Comparison of ENCODE assay signal across 32 cellular contexts in the genomic region with DNA sequence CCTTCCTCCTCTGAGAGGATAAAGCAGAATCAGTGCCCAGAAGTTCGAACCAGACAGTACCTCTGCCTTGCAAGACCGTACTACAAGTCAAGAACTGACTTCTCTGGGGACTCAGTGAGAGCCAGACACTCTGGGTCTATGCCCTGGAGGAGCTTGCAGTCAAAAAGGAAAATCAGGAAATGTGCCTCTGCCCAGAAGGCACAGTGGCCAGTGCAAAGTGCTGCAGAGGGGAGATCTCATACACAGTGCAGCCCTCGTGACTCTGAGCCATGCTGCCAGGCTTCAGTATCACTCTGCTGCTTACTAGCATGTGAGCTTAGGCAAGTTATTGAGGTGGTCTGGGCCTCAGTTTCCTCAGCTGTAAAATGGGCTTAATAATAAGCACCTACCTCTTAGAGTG.
"Had no signal": no experiment of that assay in that cellular context is flagged by ENCODE, and none has a peak within 500 bp of the region (broad histone marks: within the 10 kb centered on the region; RNA-seq: fewer than 3 reads in every experiment).

No MANE protein-coding gene starts in this region.

- H3K27ac ChIP-seq: adrenal gland, PC-9, SK-N-MC had no signal

- H3K4me3 ChIP-seq: adrenal gland, PC-9, SK-N-MC had no signal

- DNase-seq: activated B cell treated with CpG ODN at 0.5 μM for 24 hours; activated CD4-positive, alpha-beta memory T cell treated with anti-CD3 and anti-CD28 coated beads for 36 hours; activated CD4-positive, alpha-beta T cell treated with anti-CD3 and anti-CD28 coated beads for 4 hours; activated CD4-positive, alpha-beta T cell treated with anti-CD3 and anti-CD28 coated beads, Interleukin-2, amount 50 U/mL, for 1 hour; activated CD4-positive, CD25-positive, alpha-beta regulatory T cell treated with anti-CD3 and anti-CD28 coated beads, Interleukin-2, amount 50 U/mL, for 72 hours; activated CD8-positive, alpha-beta memory T cell treated with anti-CD3 and anti-CD28 coated beads, Interleukin-2, amount 50 U/mL, for 4 hours; activated gamma-delta T cell treated with Interleukin-2 at 50 U/mL for 16 hours; activated naive CD4-positive, alpha-beta T cell treated with anti-CD3 and anti-CD28 coated beads for 36 hours; activated T-cell treated with anti-CD3 and anti-CD28 coated beads for 4 hours; activated T-cell treated with anti-CD3 and anti-CD28 coated beads, Interleukin-2, amount 50 U/mL, for 4 hours; adrenal gland; anterior cingulate cortex; caudate nucleus; cerebellar nuclear complex; Karpas-422; KBM-7; NCI-H1105; NCI-H146; NCI-H187; NCI-H2029 treated with DMSO at 0.1 percent for 48 hours; NCI-H2107; NCI-H2171; NCI-H510A; NCI-H526; NCI-H748 treated with DMSO at 0.1 percent for 48 hours; NK-92 treated with Interleukin-12 subunit alpha and Interleukin-12 subunit beta, amount 100 ng/mL, for 24 hours; PC-9; Right ventricle myocardium superior had no signal

- H3K4me2 ChIP-seq: PC-9 had no signal

- H3K9me3 ChIP-seq: adrenal gland had no signal

- ATAC-seq: activated naive CD4-positive, alpha-beta T cell treated with anti-CD3 and anti-CD28 coated beads, Interleukin-2, amount 50 U/mL, for 72 hours; activated T-cell treated with anti-CD3 and anti-CD28 coated beads, Interleukin-2, amount 50 U/mL, for 4 hours had no signal

- H3K36me3 ChIP-seq: adrenal gland had no signal

- FAIRE-seq: bronchial epithelial cell, TTC549 had no signal

- H3K27me3 ChIP-seq: adrenal gland had no signal

- H3K4me1 ChIP-seq: adrenal gland had no signal
